19 cellular contexts compared by ENCODE assay signal in the genomic region with DNA sequence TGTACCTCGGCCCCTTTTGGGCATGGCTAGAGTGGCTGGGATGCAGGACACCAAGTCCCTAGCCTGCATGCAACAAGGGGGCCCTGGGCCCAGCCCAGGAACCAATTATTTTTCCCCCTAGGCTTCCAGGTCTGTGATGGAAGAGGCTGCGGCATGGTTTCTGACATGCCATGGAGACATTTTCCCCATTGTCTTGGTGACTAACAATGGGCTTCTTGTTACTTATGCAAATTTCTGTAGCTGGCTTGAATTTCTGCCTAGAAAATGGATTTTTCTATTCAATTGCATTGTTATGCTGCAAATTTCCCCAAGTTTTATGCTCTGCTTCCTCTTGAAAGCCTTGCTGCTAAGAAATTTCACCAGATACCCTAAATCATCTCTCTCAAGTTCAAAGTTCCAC.
"Had no signal": no experiment of that assay in that cellular context is flagged by ENCODE, and none has a peak within 500 bp of the region (broad histone marks: within the 10 kb centered on the region; RNA-seq: fewer than 3 reads in every experiment).

No MANE protein-coding gene starts in this region.

- DNase-seq: KBM-7, MV-4-11, NCI-H1048, NCI-H1105, NCI-H1417, NCI-H1436 treated with DMSO at 0.1 percent for 48 hours, NCI-H1694, NCI-H187 treated with DMSO at 0.1 percent for 48 hours, NCI-H2029 treated with DMSO at 0.1 percent for 48 hours, NCI-H2171, NCI-H226, NCI-H446, NCI-H510A, NCI-H524 treated with DMSO at 0.1 percent for 48 hours, NCI-H69, NCI-H774, Right ventricle myocardium superior, RPMI8226, SIG-M5 had no signal
